In the genomic region with DNA sequence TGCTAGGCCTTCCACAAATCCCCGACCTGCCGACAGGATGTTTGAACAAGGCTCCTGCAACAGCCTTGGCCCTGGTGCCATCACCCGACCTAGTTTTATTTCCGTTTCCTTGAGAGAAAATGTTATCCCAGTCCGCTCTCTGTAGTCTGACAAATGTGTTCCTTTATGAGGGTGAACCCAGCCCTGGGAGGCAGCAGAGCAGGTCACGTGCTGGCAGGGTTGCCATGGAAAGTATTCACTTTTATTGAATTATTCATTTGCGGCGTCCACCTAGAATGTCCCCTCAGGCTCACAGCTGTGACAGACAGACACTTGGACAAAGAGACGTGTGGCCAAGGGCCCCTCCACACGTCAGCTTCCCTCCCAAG, we compare ENCODE assay signal across 23 cellular contexts.
"Had no signal": no experiment of that assay in that cellular context is flagged by ENCODE, and none has a peak within 500 bp of the region (broad histone marks: within the 10 kb centered on the region; RNA-seq: fewer than 3 reads in every experiment).

No MANE protein-coding gene starts in this region.

- H3K4me1 Mint-ChIP-seq: naive thymus-derived CD4-positive, alpha-beta T cell had no signal

- H2AFZ ChIP-seq: hepatocyte had no signal

- H3K27me3 ChIP-seq: hepatocyte, testis, uterus had no signal

- H3K4me2 ChIP-seq: hepatocyte had no signal

- H3K27ac ChIP-seq: gastroesophageal sphincter, hepatocyte, skin epidermis, testis, transverse colon, uterus had no signal

- H3K79me2 ChIP-seq: hepatocyte had no signal

- H3K36me3 Mint-ChIP-seq: activated naive CD4-positive, alpha-beta T cell treated with anti-CD3 and anti-CD28 coated beads, Interleukin-2, amount 50 U/mL, for 72 hours; naive thymus-derived CD4-positive, alpha-beta T cell had no signal

- H3K9me3 Mint-ChIP-seq: activated naive CD4-positive, alpha-beta T cell treated with anti-CD3 and anti-CD28 coated beads, Interleukin-2, amount 50 U/mL, for 72 hours; activated T-cell treated with anti-CD3 and anti-CD28 coated beads, Interleukin-2, amount 50 U/mL, for 72 hours had no signal

- ATAC-seq: activated naive CD4-positive, alpha-beta T cell treated with anti-CD3 and anti-CD28 coated beads, Interleukin-2, amount 50 U/mL, for 72 hours; activated T-cell treated with anti-CD3 and anti-CD28 coated beads, Interleukin-2, amount 50 U/mL, for 72 hours; gastroesophageal sphincter; left cardiac atrium; naive thymus-derived CD4-positive, alpha-beta T cell; sciatic nerve; stimulated activated naive CD8-positive, alpha-beta T cell treated with anti-CD3 and anti-CD28 coated beads, Interleukin-15, Interleukin-2, amounts not matched to agents 100 U/mL and 50 U/mL, for 24 hours had no signal

- H3K9me3 ChIP-seq: gastroesophageal sphincter, testis, transverse colon, uterus had no signal

- H3K27ac Mint-ChIP-seq: activated naive CD4-positive, alpha-beta T cell treated with anti-CD3 and anti-CD28 coated beads, Interleukin-2, amount 50 U/mL, for 72 hours; activated T-cell treated with anti-CD3 and anti-CD28 coated beads, Interleukin-2, amount 50 U/mL, for 72 hours; naive thymus-derived CD4-positive, alpha-beta T cell had no signal

- DNase-seq: activated CD4-positive, alpha-beta T cell treated with anti-CD3 and anti-CD28 coated beads for 4 hours; activated CD4-positive, alpha-beta T cell treated with anti-CD3 and anti-CD28 coated beads, Interleukin-2, amount 50 U/mL, for 4 hours; activated CD4-positive, CD25-positive, alpha-beta regulatory T cell; activated naive CD4-positive, alpha-beta T cell; activated T-cell treated with anti-CD3 and anti-CD28 coated beads for 4 hours; activated T-cell treated with anti-CD3 and anti-CD28 coated beads, Interleukin-2, amount 50 U/mL, for 72 hours; effector CD8-positive, alpha-beta T cell; left cardiac atrium; midbrain; naive thymus-derived CD4-positive, alpha-beta T cell; posterior cingulate gyrus; stimulated activated CD4-positive, alpha-beta T cell treated with anti-CD3 and anti-CD28 coated beads, Interleukin-12 subunit alpha, Interleukin-12 subunit beta, amount 100 ng/mL, for 4 hours; stimulated activated CD4-positive, alpha-beta T cell treated with anti-CD3 and anti-CD28 coated beads, Interleukin-4, amount 100 ng/mL, for 1 hour; stimulated activated naive CD8-positive, alpha-beta T cell treated with anti-CD3 and anti-CD28 coated beads, Interleukin-15, Interleukin-2, amounts not matched to agents 100 U/mL and 50 U/mL, for 24 hours; T-helper 2 cell; testis; transverse colon; uterus had no signal

- H3K4me3 Mint-ChIP-seq: activated T-cell treated with anti-CD3 and anti-CD28 coated beads, Interleukin-2, amount 50 U/mL, for 72 hours; naive thymus-derived CD4-positive, alpha-beta T cell had no signal

- H3K4me1 ChIP-seq: gastroesophageal sphincter, testis, transverse colon, uterus had no signal

- H3K4me3 ChIP-seq: gastroesophageal sphincter, hepatocyte, skin epidermis, testis, transverse colon, uterus had no signal

- H3K36me3 ChIP-seq: gastroesophageal sphincter, transverse colon, uterus had no signal
